Comparison of ENCODE assay signal across 22 cellular contexts in genomic region chr17:82525712-82526111, GRCh38. TPM values are rescaled to one million over a fixed set of nuclear protein-coding genes. Genes with fewer than 3 reads are reported as not detected.
DNase-seq lines count a peak whose midpoint lies in the region; ATAC-seq and TF ChIP-seq lines count a peak whose summit lies in the region.
"Had no signal": no experiment of that assay in that cellular context is flagged by ENCODE, and none has a peak within 500 bp of the region (broad histone marks: within the 10 kb centered on the region; RNA-seq: fewer than 3 reads in every experiment).

No MANE protein-coding gene starts in this region.

- no peaks in the 10 kb centered on the region for H3K9me3 Mint-ChIP-seq in osteocyte (ENCODE audit: unreplicated experiment)
- H3K9me3 Mint-ChIP-seq: activated CD4-positive, alpha-beta T cell treated with anti-CD3 and anti-CD28 coated beads, Interleukin-2, amount 10 ng/mL, durations not matched to agents 7 days and 5 days had no signal

- H3K36me3 ChIP-seq in ACC112 (ENCODE audit: insufficient read depth, low read length) (no peaks in the 10 kb centered on the region), DND-41 (ENCODE audit: insufficient read depth, low read length) (peaks cover 48% of the 10 kb centered on the region), esophagus muscularis mucosa (no peaks in the 10 kb centered on the region)
- H3K36me3 ChIP-seq: adrenal gland, prostate gland had no signal

- H3K79me2 ChIP-seq in ACC112 (ENCODE audit: control insufficient read depth, insufficient read depth, low read length, unreplicated experiment), result peaks cover 99% of the 10 kb centered on the region
- peaks cover 100% of the 10 kb centered on the region for H3K79me2 ChIP-seq in DND-41 (ENCODE audit: insufficient read depth, low read length)

- DNase-seq in DND-41 (no peak), esophagus muscularis mucosa (ENCODE audit: extremely low spot score) (no peak), osteocyte (ENCODE audit: extremely low spot score, unreplicated experiment) (no peak), NCI-H1694 (lab: John Stamatoyannopoulos, UW) (no peak), T1000 (lab: John Stamatoyannopoulos, UW) (no peak), DMS 273 (lab: John Stamatoyannopoulos, UW; ENCODE audit: unreplicated experiment) (no peak), foreskin melanocyte (no peak)
- DNase-seq: activated CD4-positive, alpha-beta T cell treated with anti-CD3 and anti-CD28 coated beads, Interleukin-2, amount 10 ng/mL, durations not matched to agents 7 days and 5 days; activated T-cell treated with anti-CD3 and anti-CD28 coated beads, Interleukin-2, amount 50 U/mL, for 1 hour; adrenal gland; central memory CD4-positive, alpha-beta T cell; DMS 273 treated with DMSO at 0.1 percent for 48 hours; effector memory CD4-positive, alpha-beta T cell; HCEC 1CT; MV-4-11; NCI-H2081 treated with DMSO at 0.1 percent for 48 hours; NCI-H748 treated with DMSO at 0.1 percent for 48 hours; PC-3; substantia nigra had no signal

- no peak overlapping the region for H3K9ac ChIP-seq in DND-41 (ENCODE audit: low read depth, low read length)

- peaks cover 63% of the 10 kb centered on the region for H3K4me1 Mint-ChIP-seq in osteocyte (ENCODE audit: unreplicated experiment)

- H3K27me3 Mint-ChIP-seq in osteocyte (ENCODE audit: unreplicated experiment), result no peaks in the 10 kb centered on the region
- H3K27me3 Mint-ChIP-seq: activated CD4-positive, alpha-beta T cell treated with anti-CD3 and anti-CD28 coated beads, Interleukin-2, amount 10 ng/mL, durations not matched to agents 7 days and 5 days had no signal

- H3K9me3 ChIP-seq in DND-41 (ENCODE audit: insufficient read depth, low read length, severe bottlenecking), result no peaks in the 10 kb centered on the region
- H3K9me3 ChIP-seq in esophagus muscularis mucosa, result no peaks in the 10 kb centered on the region
- H3K9me3 ChIP-seq: adrenal gland, prostate gland had no signal

- H3K4me2 ChIP-seq in DND-41 (ENCODE audit: insufficient read depth, low read length), result peak overlapping the region; percentile 8; the same call in 1 of the 2 replicates

- H3K27ac ChIP-seq in ACC112 (ENCODE audit: low read depth, low read length) (peak overlapping the region; percentile 16; the same call in 1 of the 2 replicates), DND-41 (ENCODE audit: low read length) (no peak overlapping the region), esophagus muscularis mucosa (replicated peaks in 1 of 4) (peak overlapping the region; percentile 38 to 82 (median 64))
- H3K27ac ChIP-seq: prostate gland, SK-N-MC had no signal

- no peaks in the 10 kb centered on the region for H3K36me3 Mint-ChIP-seq in osteocyte (ENCODE audit: unreplicated experiment)

- no peak overlapping the region for H2AFZ ChIP-seq in ACC112 (ENCODE audit: low read length, unreplicated experiment)
- H2AFZ ChIP-seq in DND-41 (ENCODE audit: low read depth, low read length), result no peak overlapping the region

- TF ChIP-seq CTCF in DND-41 (IDR thresholded peaks at IDR 0.05; ENCODE audit: borderline replicate concordance, extremely low read depth, low read length, poor library complexity, severe bottlenecking) (no peak), esophagus muscularis mucosa (IDR thresholded peaks at IDR 0.05) (no peak), osteocyte (IDR thresholded peaks at IDR 0.05) (no peak)

- H3K4me3 Mint-ChIP-seq in osteocyte (ENCODE audit: unreplicated experiment), result no peak overlapping the region
- H3K4me3 Mint-ChIP-seq: activated CD4-positive, alpha-beta T cell treated with anti-CD3 and anti-CD28 coated beads, Interleukin-2, amount 10 ng/mL, durations not matched to agents 7 days and 5 days had no signal

- TF ChIP-seq EP300 in esophagus muscularis mucosa (IDR thresholded peaks at IDR 0.05), result no peak

- H4K20me1 ChIP-seq in DND-41 (ENCODE audit: insufficient read depth, low read length), result peaks cover 86% of the 10 kb centered on the region

- H3K4me3 ChIP-seq in ACC112 (ENCODE audit: low read depth, low read length) (no peak overlapping the region), DND-41 (ENCODE audit: low read depth in 1 of 2, low read length in 2 of 2) (no peak overlapping the region), esophagus muscularis mucosa (no peak overlapping the region)
- H3K4me3 ChIP-seq: adrenal gland, prostate gland, SK-N-MC had no signal

- 37% methylated on average over 4 of the region's 4 CpGs for WGBS in esophagus muscularis mucosa

- TF ChIP-seq POLR2A in esophagus muscularis mucosa (IDR thresholded peaks at IDR 0.05; ENCODE audit: low read depth), result no peak

- H3K27me3 ChIP-seq in ACC112 (ENCODE audit: insufficient read depth, low read length) (no peaks in the 10 kb centered on the region), DND-41 (ENCODE audit: insufficient read depth, low read length, poor library complexity) (no peaks in the 10 kb centered on the region), esophagus muscularis mucosa (no peaks in the 10 kb centered on the region)
- H3K27me3 ChIP-seq: adrenal gland had no signal

- peak overlapping the region; percentile 71 for H3K27ac Mint-ChIP-seq in osteocyte (ENCODE audit: unreplicated experiment)
- H3K27ac Mint-ChIP-seq: activated CD4-positive, alpha-beta T cell treated with anti-CD3 and anti-CD28 coated beads, Interleukin-2, amount 10 ng/mL, durations not matched to agents 7 days and 5 days had no signal

- ATAC-seq in DND-41 (ENCODE audit: insufficient read depth, low read depth), result no peak
- ATAC-seq: PC-3 had no signal

- H3K4me1 ChIP-seq in ACC112 (ENCODE audit: control insufficient read depth, insufficient read depth, low read length, unreplicated experiment) (peaks cover 26% of the 10 kb centered on the region), DND-41 (ENCODE audit: insufficient read depth, low read length) (peaks cover 43% of the 10 kb centered on the region), esophagus muscularis mucosa (peaks cover 84 to 100% (median 98%) of the 10 kb centered on the region in 4 donors)

- intact Hi-C loops in esophagus muscularis mucosa (cut with DNase I), result loop anchor here (5.0 kb wide), 1 partner anchor 33 kb away; no protein-coding TSS in a partner anchor

RNA-seq across cellular contexts. Expression of gene FOXK2, which starts 6.2 kb away (rescaled TPM):
- total RNA-seq in esophagus muscularis mucosa (10 to 100 TPM; 27.0 to 51.6 (median 45.3) TPM), osteocyte (59.9 and 65.1 TPM in 2 replicates)
